In the genomic region with DNA sequence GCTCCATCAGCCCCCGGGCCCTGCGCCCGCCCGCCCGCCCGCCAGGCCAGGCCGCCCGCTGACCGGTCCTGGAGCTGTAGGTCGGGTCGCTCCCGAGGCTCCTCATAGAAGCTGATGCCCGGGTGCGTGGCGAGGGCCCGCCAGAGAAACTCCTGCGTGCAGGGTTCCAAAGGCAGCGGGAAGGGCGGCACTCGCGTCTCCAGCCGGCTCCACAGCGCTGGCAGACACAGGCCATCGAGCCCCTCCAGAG, we compare ENCODE assay signal across 8 cellular contexts. TPM values are rescaled to one million over a fixed set of nuclear protein-coding genes. Genes with fewer than 3 reads are reported as not detected.
DNase-seq lines count a peak whose midpoint lies in the region; ATAC-seq and TF ChIP-seq lines count a peak whose summit lies in the region.

No MANE protein-coding gene starts in this region.

- intact Hi-C loops in CD4-positive, alpha-beta memory T cell (cut with micrococcal nuclease) = loop anchor here (1.0 kb wide), 1 partner anchor 103 kb away; no protein-coding TSS in a partner anchor
- intact Hi-C loops in OCI-LY7 (cut with micrococcal nuclease; ENCODE audit: unreplicated experiment) = no loop called here

- H3K79me2 ChIP-seq in GM23338 (replicated peaks; ENCODE audit: insufficient read depth) (peaks cover 59% of the 10 kb centered on the region), OCI-LY7 (ENCODE audit: insufficient read depth, low read depth, low read length) (peaks cover 17% of the 10 kb centered on the region; the same call in 1 of the 2 replicates), fibroblast of lung (ENCODE audit: control insufficient read depth, insufficient read depth, low read length) (peaks cover 43% of the 10 kb centered on the region), trophoblast cell (ENCODE audit: control insufficient read depth, insufficient read depth, low read length, poor library complexity) (peaks cover 5% of the 10 kb centered on the region)

- POLR2A ChIA-PET in CD4-positive, alpha-beta memory T cell (lab: Charles Lee; ENCODE audit: partially characterized antibody) = interaction anchor here (0.8 to 2.3 kb wide), 9 partner anchors 9 to 348 kb away, joined by 3 to 7 read pairs (median 4); a partner anchor contains a TSS
- POLR2A ChIA-PET in OCI-LY7 (lab: Charles Lee) = interaction anchor here (0.5 to 3.4 kb wide), 6 partner anchors 9 to 196 kb away, joined by 3 to 13 read pairs (median 4); no protein-coding TSS in a partner anchor

- CTCF ChIA-PET in CD4-positive, alpha-beta memory T cell (lab: Charles Lee; ENCODE audit: partially characterized antibody) = no interaction called here
- CTCF ChIA-PET in OCI-LY7 (lab: Charles Lee; ENCODE audit: unreplicated experiment) = interaction anchor here (0.6 to 1.8 kb wide), 2 partner anchors 17 to 196 kb away, joined by 5 to 8 read pairs; no protein-coding TSS in a partner anchor

- peak overlapping the region; percentile 82 for H3K14ac ChIP-seq in trophoblast cell (ENCODE audit: low read length)

- H3K9me2 ChIP-seq in GM23338 (ENCODE audit: insufficient read depth) (no peaks in the 10 kb centered on the region), OCI-LY7 (ENCODE audit: insufficient read depth, low read length) (no peaks in the 10 kb centered on the region)

- H3K4me2 ChIP-seq in GM23338 (peak overlapping the region; percentile 96; the same call in 1 of the 2 replicates), OCI-LY7 (ENCODE audit: low read length) (peak overlapping the region; percentile 93; the same call in 1 of the 2 replicates), fibroblast of lung (ENCODE audit: extremely low read depth, insufficient read depth, low read length) (no peak overlapping the region), trophoblast cell (ENCODE audit: low read length) (peak overlapping the region; percentile 90)

- peak overlapping the region; percentile 84 for H3K27ac ChIP-seq in CD4-positive, alpha-beta memory T cell (ENCODE audit: low read depth, low read length)
- H3K27ac ChIP-seq in GM23338 (ENCODE audit: low read depth) (no peak overlapping the region), OCI-LY7 (ENCODE audit: low read depth, low read length, poor library complexity, severe bottlenecking) (no peak overlapping the region), fibroblast of lung (ENCODE audit: insufficient read depth, low read length) (peak overlapping the region; percentile 94), trophoblast cell (ENCODE audit: low read depth, low read length) (peak overlapping the region; percentile 28)

- no peak overlapping the region for H2BK12ac ChIP-seq in trophoblast cell (ENCODE audit: low read length)

- no peaks in the 10 kb centered on the region for H3K27me3 Mint-ChIP-seq in CD4-positive, alpha-beta memory T cell
- peaks cover 5% of the 10 kb centered on the region for H3K27me3 Mint-ChIP-seq in GM23338 (ENCODE audit: insufficient read depth, low read depth, poor library complexity)

- H3K9me3 Mint-ChIP-seq in CD4-positive, alpha-beta memory T cell = peaks cover 0 to 2% (median 0%) of the 10 kb centered on the region in 8 donors
- no peaks in the 10 kb centered on the region; the same call in 2 of the 3 replicates for H3K9me3 Mint-ChIP-seq in GM23338

- H4K12ac ChIP-seq in trophoblast cell (ENCODE audit: low read depth, low read length) = no peak overlapping the region

- H3K79me1 ChIP-seq in trophoblast cell (ENCODE audit: low read length) = peaks cover 2% of the 10 kb centered on the region

- no peak for DNase-seq in CD4-positive, alpha-beta memory T cell
- DNase-seq in GM23338 (ENCODE audit: low spot score) (no peak), OCI-LY7 (ENCODE audit: low spot score) (no peak), fibroblast of lung (ENCODE audit: low read depth in 2 of 2) (no peak), trophoblast cell (no peak), SKM-1 (lab: John Stamatoyannopoulos, UW; ENCODE audit: unreplicated experiment) (no peak), DMS53 treated with DMSO at 0.1 percent for 48 hours (lab: John Stamatoyannopoulos, UW; ENCODE audit: unreplicated experiment) (no peak), DMS79 (lab: John Stamatoyannopoulos, UW) (no peak)

- no peak overlapping the region for H2BK5ac ChIP-seq in trophoblast cell (ENCODE audit: low read depth, low read length, poor library complexity)

- H3K27ac Mint-ChIP-seq in CD4-positive, alpha-beta memory T cell = peak overlapping the region; percentile 97 to 100 (median 99)
- peak overlapping the region; percentile 89 for H3K27ac Mint-ChIP-seq in GM23338

- peaks cover 23 to 51% (median 37%) of the 10 kb centered on the region in 4 donors for H3K4me1 Mint-ChIP-seq in CD4-positive, alpha-beta memory T cell
- H3K4me1 Mint-ChIP-seq in GM23338 = peaks cover 8% of the 10 kb centered on the region; the same call in 2 of the 3 replicates

- H3K9ac ChIP-seq in fibroblast of lung (ENCODE audit: insufficient read depth, low read length) = peak overlapping the region; percentile 75
- peak overlapping the region; percentile 93 for H3K9ac ChIP-seq in trophoblast cell (ENCODE audit: low read length)

- H2BK120ac ChIP-seq in trophoblast cell (ENCODE audit: insufficient read depth, low read length, poor library complexity) = no peak overlapping the region

- no peak for TF ChIP-seq CTCF in GM23338 (conservative IDR thresholded peaks at IDR 0.05; ENCODE audit: low read depth in 2 of 2)
- TF ChIP-seq CTCF in OCI-LY7 (conservative IDR thresholded peaks at IDR 0.05; ENCODE audit: low read length) = no peak
- TF ChIP-seq CTCF in fibroblast of lung (conservative IDR thresholded peaks at IDR 0.05 in 1 of 2, IDR thresholded peaks at IDR 0.05 in 1 of 2; ENCODE audit: low read depth in 1 of 2, low read length in 2 of 2) = no peak

- H4K8ac ChIP-seq in trophoblast cell (ENCODE audit: low read depth, low read length) = peak overlapping the region; percentile 92

- ATAC-seq in GM23338 = peak; percentile 72

- no peak overlapping the region for H2AK5ac ChIP-seq in trophoblast cell (ENCODE audit: low read length)

- WGBS in trophoblast cell (ENCODE audit: extremely low coverage, insufficient coverage, insufficient read length) = no CpG with 5 or more reads among the region's 24 CpGs

- peak overlapping the region; percentile 94 to 100 (median 98) for H3K4me3 Mint-ChIP-seq in CD4-positive, alpha-beta memory T cell
- H3K4me3 Mint-ChIP-seq in GM23338 = peak overlapping the region; percentile 100

- H2AFZ ChIP-seq in GM23338 = no peak overlapping the region
- no peak overlapping the region for H2AFZ ChIP-seq in OCI-LY7 (ENCODE audit: low read length)
- H2AFZ ChIP-seq in fibroblast of lung (ENCODE audit: low read length) = peak overlapping the region; percentile 73
- peak overlapping the region; percentile 95 for H2AFZ ChIP-seq in trophoblast cell (ENCODE audit: insufficient read depth, low read length, poor library complexity)

- H3K18ac ChIP-seq in trophoblast cell (ENCODE audit: low read length) = peak overlapping the region; percentile 81

- BruUV-seq in OCI-LY7 (replicated peaks; lab: Mats Ljungman, UMichigan) = no TSS peak

- H3K9me3 ChIP-seq in CD4-positive, alpha-beta memory T cell (ENCODE audit: control insufficient read depth in 1 of 2, low read length in 2 of 2) = no peaks in the 10 kb centered on the region
- H3K9me3 ChIP-seq in OCI-LY7 (ENCODE audit: low read length) (no peaks in the 10 kb centered on the region), fibroblast of lung (ENCODE audit: control insufficient read depth, insufficient read depth, low read depth, low read length) (no peaks in the 10 kb centered on the region), trophoblast cell (ENCODE audit: insufficient read depth, low read depth, low read length) (no peaks in the 10 kb centered on the region)

- H3K27me3 ChIP-seq in CD4-positive, alpha-beta memory T cell (ENCODE audit: insufficient read depth, low read length) = no peaks in the 10 kb centered on the region
- H3K27me3 ChIP-seq in GM23338 (ENCODE audit: insufficient read depth) = no peaks in the 10 kb centered on the region
- no peaks in the 10 kb centered on the region for H3K27me3 ChIP-seq in fibroblast of lung (ENCODE audit: control insufficient read depth, insufficient read depth, low read length)
- H3K27me3 ChIP-seq in trophoblast cell (ENCODE audit: insufficient read depth, low read length) = no peaks in the 10 kb centered on the region

- peaks cover 35% of the 10 kb centered on the region for H4K20me1 ChIP-seq in GM23338 (replicated peaks; ENCODE audit: insufficient read depth)
- H4K20me1 ChIP-seq in OCI-LY7 (ENCODE audit: insufficient read depth, low read length) = no peaks in the 10 kb centered on the region
- peaks cover 4% of the 10 kb centered on the region for H4K20me1 ChIP-seq in fibroblast of lung (ENCODE audit: control insufficient read depth, extremely low read depth, insufficient read depth, low read length)

- H3K4me3 ChIP-seq in CD4-positive, alpha-beta memory T cell (ENCODE audit: low read length in 2 of 2) = peak overlapping the region in 1 of 2 donors; percentile 88
- peak overlapping the region; percentile 91 for H3K4me3 ChIP-seq in GM23338
- H3K4me3 ChIP-seq in OCI-LY7 (ENCODE audit: low read depth, low read length, poor library complexity, severe bottlenecking) = peak overlapping the region; percentile 94
- H3K4me3 ChIP-seq in fibroblast of lung (replicated peaks in 1 of 4; ENCODE audit: control extremely low read depth in 1 of 4, insufficient read depth in 1 of 4, low read depth in 3 of 4, low read length in 4 of 4) = peak overlapping the region; percentile 45 to 98 (median 75)
- H3K4me3 ChIP-seq in trophoblast cell (ENCODE audit: low read depth, low read length) = peak overlapping the region; percentile 94

- H3K36me3 Mint-ChIP-seq in CD4-positive, alpha-beta memory T cell = peaks cover 12 to 25% of the 10 kb centered on the region in 2 donors
- H3K36me3 Mint-ChIP-seq in GM23338 (ENCODE audit: low read depth) = peaks cover 13% of the 10 kb centered on the region

- H3K4ac ChIP-seq in trophoblast cell (ENCODE audit: low read depth, low read length) = peak overlapping the region; percentile 72

- no peak overlapping the region for H4K91ac ChIP-seq in trophoblast cell (ENCODE audit: low read depth, low read length)

- H3K4me1 ChIP-seq in CD4-positive, alpha-beta memory T cell (ENCODE audit: insufficient read depth, low read length) = peaks cover 40% of the 10 kb centered on the region
- H3K4me1 ChIP-seq in GM23338 (ENCODE audit: insufficient read depth) = peaks cover 8% of the 10 kb centered on the region
- peaks cover 16% of the 10 kb centered on the region for H3K4me1 ChIP-seq in OCI-LY7 (ENCODE audit: insufficient read depth, low read length, poor library complexity, severe bottlenecking)
- H3K4me1 ChIP-seq in fibroblast of lung (ENCODE audit: control insufficient read depth, extremely low read depth, insufficient read depth, low read length) = peaks cover 10% of the 10 kb centered on the region
- H3K4me1 ChIP-seq in trophoblast cell (ENCODE audit: control insufficient read depth in 1 of 2, insufficient read depth in 2 of 2, low read length in 2 of 2) = peaks cover 2 to 20% of the 10 kb centered on the region in 2 experiments

- H3K36me3 ChIP-seq in CD4-positive, alpha-beta memory T cell (ENCODE audit: insufficient read depth, low read length) = peaks cover 15% of the 10 kb centered on the region
- H3K36me3 ChIP-seq in GM23338 (ENCODE audit: insufficient read depth) (no peaks in the 10 kb centered on the region), OCI-LY7 (ENCODE audit: insufficient read depth, low read length) (peaks cover 10% of the 10 kb centered on the region), fibroblast of lung (ENCODE audit: control insufficient read depth, insufficient read depth, low read length) (peaks cover 2% of the 10 kb centered on the region), trophoblast cell (ENCODE audit: control insufficient read depth in 1 of 2, insufficient read depth in 2 of 2, low read length in 2 of 2) (peaks cover 6 to 9% of the 10 kb centered on the region in 2 experiments)

- no peak overlapping the region for H3K23ac ChIP-seq in trophoblast cell (ENCODE audit: low read length)

- no peaks in the 10 kb centered on the region for H3F3A ChIP-seq in GM23338 (replicated peaks; ENCODE audit: low read depth)

RNA-seq across cellular contexts. Expression of a gene that starts 0.2 kb away (rescaled TPM):
- total RNA-seq in CD4-positive, alpha-beta memory T cell = 10 to 100 TPM; 48.9 to 53.1 TPM
- 10 to 100 TPM in 1 of 2 donors, 1 to 10 TPM in 1; 4.8 to 30.1 TPM for polyA plus RNA-seq in CD4-positive, alpha-beta memory T cell
- 138 and 141 TPM in 2 replicates for total RNA-seq in GM23338 (2014; rRNA removed; shearing (Covaris generic))
- polyA plus RNA-seq in GM23338 (2016; fragmentation: Nextera tagmentation; extraction: Ambion mirVana) (78.5 and 90.6 TPM in 2 replicates), fibroblast of lung (20.1 and 34.1 TPM in 2 replicates)
- 47.6 and 48.3 TPM in 2 replicates for total RNA-seq in OCI-LY7 (2014; rRNA removed; shearing (Covaris generic))
- total RNA-seq in OCI-LY7 (2022) (54.0 and 57.1 TPM in 2 replicates), fibroblast of lung (61.6 and 75.3 TPM in 2 replicates)
- polyA plus RNA-seq in fibroblast of lung (2012) = 30.8 and 46.9 TPM in 2 replicates
- polyA minus RNA-seq in fibroblast of lung (ENCODE audit: low replicate concordance) = 188 and 251 TPM in 2 replicates
- polyA plus RNA-seq in trophoblast cell (2013) = 39.8 and 43.4 TPM in 2 replicates

RNA-seq across cellular contexts. Expression of a gene that starts 0.4 kb away (rescaled TPM):
- 10 to 100 TPM; 18.4 to 22.9 TPM for total RNA-seq in CD4-positive, alpha-beta memory T cell
- polyA plus RNA-seq in CD4-positive, alpha-beta memory T cell = 1 to 10 TPM in 1 of 2 donors, under 1 TPM in 1; 0.31 to 7.4 TPM
- 6.6 and 11.8 TPM in 2 replicates for total RNA-seq in GM23338 (2014; rRNA removed; shearing (Covaris generic))
- polyA plus RNA-seq in GM23338 (2016; fragmentation: Nextera tagmentation; extraction: Ambion mirVana) (7.0 and 8.6 TPM in 2 replicates), fibroblast of lung (11.4 and 14.6 TPM in 2 replicates)
- total RNA-seq in OCI-LY7 (2014; rRNA removed; shearing (Covaris generic)) = 9.4 and 11.5 TPM in 2 replicates
- total RNA-seq in OCI-LY7 (2022) (11.2 and 19.8 TPM in 2 replicates), fibroblast of lung (16.9 and 22.8 TPM in 2 replicates)
- polyA plus RNA-seq in fibroblast of lung (2012) = 10.8 and 10.9 TPM in 2 replicates
- polyA minus RNA-seq in fibroblast of lung (ENCODE audit: low replicate concordance) = 32.6 and 71.1 TPM in 2 replicates
- 9.2 and 10.2 TPM in 2 replicates for polyA plus RNA-seq in trophoblast cell (2013)

Comparison
In these comparisons a context has a peak if more than half of its experiments do, and no peak if none do; other contexts are left out.
1. H3K27ac ChIP-seq: peak in CD4-positive, alpha-beta memory T cell (single experiment), fibroblast of lung (single experiment) and trophoblast cell (single experiment); none in GM23338 (single experiment) and OCI-LY7 (single experiment).
2. H2AFZ ChIP-seq: peak in fibroblast of lung (single experiment) and trophoblast cell (single experiment); none in GM23338 (single experiment) and OCI-LY7 (single experiment).